Comparison of ENCODE assay signal across 9 cellular contexts in genomic region chr2:212227755-212228154, GRCh38.
DNase-seq lines count a peak whose midpoint lies in the region; ATAC-seq and TF ChIP-seq lines count a peak whose summit lies in the region.
"Had no signal": no experiment of that assay in that cellular context is flagged by ENCODE, and none has a peak within 500 bp of the region (broad histone marks: within the 10 kb centered on the region; RNA-seq: fewer than 3 reads in every experiment).

No MANE protein-coding gene starts in this region.

- ATAC-seq in body of pancreas (peak; percentile 83), GM21717 (IDR thresholded peaks at IDR 0.05; ENCODE audit: unreplicated experiment) (no peak), HG02642 (IDR thresholded peaks at IDR 0.05; ENCODE audit: poor library complexity, unreplicated experiment) (no peak)
- ATAC-seq: GM12878 had no signal

- DNase-seq in EH (ENCODE audit: low read depth) (peak; percentile 71), NCI-H2081 (lab: John Stamatoyannopoulos, UW) (peak; percentile 71 to 87), body of pancreas (peak; percentile 42 to 72 (median 64)), myocyte (ENCODE audit: low read depth) (peak; percentile 67), mesenteric fat pad (ENCODE audit: low spot score) (no peak), NCI-H1930 (lab: John Stamatoyannopoulos, UW) (no peak)

- no peak for TF ChIP-seq POLR2A in body of pancreas (IDR thresholded peaks at IDR 0.05)

- no peaks in the 10 kb centered on the region for H3K9me3 ChIP-seq in body of pancreas

- intact Hi-C loops in body of pancreas (cut with DNase I) = no loop called here

- no peak for TF ChIP-seq CTCF in body of pancreas (IDR thresholded peaks at IDR 0.05)

- no peaks in the 10 kb centered on the region for H3K27me3 ChIP-seq in body of pancreas

- H3K36me3 ChIP-seq in body of pancreas (replicated peaks in 1 of 2; ENCODE audit: insufficient read depth in 1 of 2, low read depth in 2 of 2) = no peaks in the 10 kb centered on the region

- 8 to 14% methylated on average over 4 of the region's 4 CpGs for WGBS in body of pancreas, 2 donors

- H3K27ac ChIP-seq in body of pancreas = no peak overlapping the region

- no peak overlapping the region for H3K4me3 ChIP-seq in body of pancreas
- H3K4me3 ChIP-seq: GM12878 had no signal

- H3K4me1 ChIP-seq in body of pancreas = peaks cover 9% of the 10 kb centered on the region

Comparison
In these comparisons a context has a peak if more than half of its experiments do, and no peak if none do; other contexts are left out.
1. DNase-seq: peak in EH (single experiment), NCI-H2081 (2 of 2), body of pancreas (4 of 4) and myocyte (single experiment); none in mesenteric fat pad (single experiment) and NCI-H1930 (0 of 2).